Comparison of ENCODE assay signal across 2 cellular contexts in the genomic region with DNA sequence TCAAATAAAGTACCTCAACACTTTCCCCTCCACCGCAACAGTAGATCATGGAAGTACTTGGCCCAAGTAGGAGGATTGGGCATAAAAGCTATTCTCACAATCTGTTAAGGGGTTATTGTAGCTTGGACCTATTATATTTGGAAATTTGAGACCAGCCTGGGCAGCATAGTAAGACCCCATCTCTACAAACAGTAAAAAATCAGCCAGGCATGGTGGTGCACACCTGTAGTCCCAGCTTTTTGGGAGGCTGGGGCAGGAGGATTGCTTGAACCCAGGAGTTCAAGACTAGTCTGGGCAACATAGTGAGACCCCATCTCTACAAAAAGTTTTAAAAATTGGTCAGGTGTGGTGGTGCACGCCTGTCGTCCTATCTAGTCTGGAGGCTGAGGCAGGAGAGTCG.
TF ChIP-seq lines count a peak whose summit lies in the region.

No MANE protein-coding gene starts in this region.

TF ChIP-seq in WTC11, 78 proteins besides CTCF, POLR2A, EP300 and RAD21:
- TF ChIP-seq, protein P1, sequence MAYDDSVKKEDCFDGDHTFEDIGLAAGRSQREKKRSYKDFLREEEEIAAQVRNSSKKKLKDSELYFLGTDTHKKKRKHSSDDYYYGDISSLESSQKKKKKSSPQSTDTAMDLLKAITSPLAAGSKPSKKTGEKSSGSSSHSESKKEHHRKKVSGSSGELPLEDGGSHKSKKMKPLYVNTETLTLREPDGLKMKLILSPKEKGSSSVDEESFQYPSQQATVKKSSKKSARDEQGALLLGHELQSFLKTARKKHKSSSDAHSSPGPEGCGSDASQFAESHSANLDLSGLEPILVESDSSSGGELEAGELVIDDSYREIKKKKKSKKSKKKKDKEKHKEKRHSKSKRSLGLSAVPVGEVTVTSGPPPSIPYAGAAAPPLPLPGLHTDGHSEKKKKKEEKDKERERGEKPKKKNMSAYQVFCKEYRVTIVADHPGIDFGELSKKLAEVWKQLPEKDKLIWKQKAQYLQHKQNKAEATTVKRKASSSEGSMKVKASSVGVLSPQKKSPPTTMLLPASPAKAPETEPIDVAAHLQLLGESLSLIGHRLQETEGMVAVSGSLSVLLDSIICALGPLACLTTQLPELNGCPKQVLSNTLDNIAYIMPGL (CRISPR knock-in tag; IDR thresholded peaks at IDR 0.05) = no peak
- peak; percentile 75; the same call in 1 of the 2 replicates for TF ChIP-seq ZNF121 (CRISPR knock-in tag; IDR thresholded peaks at IDR 0.05)
- TF ChIP-seq, protein P2, sequence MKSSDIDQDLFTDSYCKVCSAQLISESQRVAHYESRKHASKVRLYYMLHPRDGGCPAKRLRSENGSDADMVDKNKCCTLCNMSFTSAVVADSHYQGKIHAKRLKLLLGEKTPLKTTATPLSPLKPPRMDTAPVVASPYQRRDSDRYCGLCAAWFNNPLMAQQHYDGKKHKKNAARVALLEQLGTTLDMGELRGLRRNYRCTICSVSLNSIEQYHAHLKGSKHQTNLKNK (CRISPR knock-in tag; IDR thresholded peaks at IDR 0.05) = no peak

TF ChIP-seq in HEK293T, 16 proteins besides CTCF, POLR2A, EP300 and RAD21:
- TF ChIP-seq SP1 (IDR thresholded peaks at IDR 0.05) (no peak), TARDBP (IDR thresholded peaks at IDR 0.05) (no peak), CTBP1 (IDR thresholded peaks at IDR 0.05; ENCODE audit: borderline replicate concordance) (no peak), LEF1 (IDR thresholded peaks at IDR 0.05; ENCODE audit: borderline replicate concordance) (no peak), L3MBTL2 (conservative IDR thresholded peaks at IDR 0.05) (no peak), FOXA1 (IDR thresholded peaks at IDR 0.05) (no peak), BHLHE40 (IDR thresholded peaks at IDR 0.05; ENCODE audit: borderline replicate concordance) (no peak), HDGF (IDR thresholded peaks at IDR 0.05; ENCODE audit: borderline replicate concordance) (no peak), ZNF384 (IDR thresholded peaks at IDR 0.05) (no peak), NFRKB (IDR thresholded peaks at IDR 0.05) (no peak), SUZ12 (IDR thresholded peaks at IDR 0.05) (no peak), ELF4 (IDR thresholded peaks at IDR 0.05) (no peak), ARNT (IDR thresholded peaks at IDR 0.05) (no peak), FOXM1 (IDR thresholded peaks at IDR 0.05; ENCODE audit: borderline replicate concordance) (no peak)
TF ChIP-seq in HEK293T: peak in this region for 0.
